ENCODE assay signal across 21 cellular contexts in genomic region chr10:98090822-98091221, GRCh38. TPM values are rescaled to one million over a fixed set of nuclear protein-coding genes. Genes with fewer than 3 reads are reported as not detected.
A peak's percentile ranks its signal among the peaks of the same experiment; 100 is the strongest.
DNase-seq lines count a peak whose midpoint lies in the region; ATAC-seq and TF ChIP-seq lines count a peak whose summit lies in the region.
"Had no signal": no experiment of that assay in that cellular context is flagged by ENCODE, and none has a peak within 500 bp of the region (broad histone marks: within the 10 kb centered on the region; RNA-seq: fewer than 3 reads in every experiment).

No MANE protein-coding gene starts in this region.

- in situ Hi-C loops in KBM-7 (cut with MboI; ENCODE audit: low pct_unique_long_range_greater_than_20kb, low sequenced_read_pairs), result no loop called here

- H3K27me3 ChIP-seq in gastroesophageal sphincter, result peaks cover 62% of the 10 kb centered on the region

- TF ChIP-seq CTCF in gastroesophageal sphincter (IDR thresholded peaks at IDR 0.05), result no peak

- 90% methylated on average over 2 of the region's 3 CpGs; no CpG with 5 or more reads in 1 of the 2 donors for WGBS in gastroesophageal sphincter (ENCODE audit: low coverage in 1 of 2), 2 donors

- H3K27ac ChIP-seq in gastroesophageal sphincter, result no peak overlapping the region
- H3K27ac ChIP-seq: SK-N-MC had no signal

- DNase-seq in AML-193 (lab: John Stamatoyannopoulos, UW) (peak; percentile 29 to 69), KBM-7 (peak; percentile 91), NOMO-1 (lab: John Stamatoyannopoulos, UW; ENCODE audit: unreplicated experiment in 2 of 2) (peak; percentile 83 to 94), fibroblast of gingiva (ENCODE audit: low read depth) (peak; percentile 2), NCI-H1105 (lab: John Stamatoyannopoulos, UW) (no peak)
- DNase-seq in stimulated activated CD4-positive, alpha-beta T cell treated with anti-CD3 and anti-CD28 coated beads, Interleukin-1b, Interleukin-23, amount 100 ng/mL, for 48 hours, result no peak
- DNase-seq: Caco-2; CD4-positive, alpha-beta T cell; DMS 273 treated with DMSO at 0.1 percent for 48 hours; DMS79 treated with DMSO at 0.1 percent for 48 hours; NCI-H1048; NCI-H1436 treated with DMSO at 0.1 percent for 48 hours; NCI-H1930; NCI-H2227 treated with DMSO at 0.1 percent for 48 hours; NCI-H510A; PC-3; Right ventricle myocardium superior; T-cell had no signal

- no peaks in the 10 kb centered on the region for H3K36me3 ChIP-seq in gastroesophageal sphincter

- H3K4me3 ChIP-seq in gastroesophageal sphincter, result no peak overlapping the region
- H3K4me3 ChIP-seq: K562, SK-N-MC had no signal

- H3K9me3 ChIP-seq in gastroesophageal sphincter, result no peaks in the 10 kb centered on the region
- H3K9me3 ChIP-seq: Caco-2 had no signal

- no peak for TF ChIP-seq EP300 in gastroesophageal sphincter (IDR thresholded peaks at IDR 0.05)

- no peak for ATAC-seq in gastroesophageal sphincter
- ATAC-seq: K562, PC-3, T-cell had no signal

- no peaks in the 10 kb centered on the region for H3K4me1 ChIP-seq in gastroesophageal sphincter
- H3K4me1 ChIP-seq: Caco-2 had no signal

- TF ChIP-seq POLR2A in gastroesophageal sphincter (IDR thresholded peaks at IDR 0.05), result no peak

RNA-seq across cellular contexts. Expression of gene R3HCC1L, which starts 43.6 kb away (rescaled TPM):
- 10 to 100 TPM in 3 of 4 donors, 1 to 10 TPM in 1; 9.0 to 15.4 (median 13.7) TPM for total RNA-seq in gastroesophageal sphincter

Comparison
In these comparisons a context has a peak if more than half of its experiments do, and no peak if none do; other contexts are left out.
1. DNase-seq: peak in AML-193 (2 of 2), KBM-7 (single experiment), NOMO-1 (2 of 2) and fibroblast of gingiva (single experiment); none in NCI-H1105 (single experiment) and stimulated activated CD4-positive, alpha-beta T cell treated with anti-CD3 and anti-CD28 coated beads, Interleukin-1b, Interleukin-23, amount 100 ng/mL, for 48 hours (single experiment).